ENCODE assay signal across 1 cellular context in the genomic region with DNA sequence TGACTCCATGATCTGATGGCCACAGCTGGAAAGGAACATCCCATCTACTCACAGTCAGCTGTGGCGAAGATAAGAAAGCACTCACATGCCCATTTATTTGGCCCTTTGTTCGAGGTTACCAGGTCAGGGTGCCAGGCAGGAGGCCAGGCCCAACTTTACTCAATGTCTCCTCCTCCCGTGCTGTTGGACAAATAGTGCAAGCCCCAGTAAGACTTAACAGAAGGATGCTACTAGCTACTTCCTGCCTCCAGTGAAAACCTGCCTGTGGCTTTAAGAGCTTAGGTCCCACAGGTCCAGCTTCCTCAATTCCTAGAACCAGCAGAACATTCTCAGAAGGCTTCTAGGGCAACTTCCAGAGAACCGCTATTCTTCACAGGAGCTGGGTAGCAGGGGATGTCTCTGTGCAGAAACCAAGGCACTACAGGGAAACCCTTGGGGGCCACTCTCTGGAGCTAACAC.
TF ChIP-seq lines count a peak whose summit lies in the region.

No MANE protein-coding gene starts in this region.

TF ChIP-seq in K562, 482 proteins besides CTCF, POLR2A, EP300 and RAD21 (continued from another document and continues in another):
- TF ChIP-seq, protein P1, sequence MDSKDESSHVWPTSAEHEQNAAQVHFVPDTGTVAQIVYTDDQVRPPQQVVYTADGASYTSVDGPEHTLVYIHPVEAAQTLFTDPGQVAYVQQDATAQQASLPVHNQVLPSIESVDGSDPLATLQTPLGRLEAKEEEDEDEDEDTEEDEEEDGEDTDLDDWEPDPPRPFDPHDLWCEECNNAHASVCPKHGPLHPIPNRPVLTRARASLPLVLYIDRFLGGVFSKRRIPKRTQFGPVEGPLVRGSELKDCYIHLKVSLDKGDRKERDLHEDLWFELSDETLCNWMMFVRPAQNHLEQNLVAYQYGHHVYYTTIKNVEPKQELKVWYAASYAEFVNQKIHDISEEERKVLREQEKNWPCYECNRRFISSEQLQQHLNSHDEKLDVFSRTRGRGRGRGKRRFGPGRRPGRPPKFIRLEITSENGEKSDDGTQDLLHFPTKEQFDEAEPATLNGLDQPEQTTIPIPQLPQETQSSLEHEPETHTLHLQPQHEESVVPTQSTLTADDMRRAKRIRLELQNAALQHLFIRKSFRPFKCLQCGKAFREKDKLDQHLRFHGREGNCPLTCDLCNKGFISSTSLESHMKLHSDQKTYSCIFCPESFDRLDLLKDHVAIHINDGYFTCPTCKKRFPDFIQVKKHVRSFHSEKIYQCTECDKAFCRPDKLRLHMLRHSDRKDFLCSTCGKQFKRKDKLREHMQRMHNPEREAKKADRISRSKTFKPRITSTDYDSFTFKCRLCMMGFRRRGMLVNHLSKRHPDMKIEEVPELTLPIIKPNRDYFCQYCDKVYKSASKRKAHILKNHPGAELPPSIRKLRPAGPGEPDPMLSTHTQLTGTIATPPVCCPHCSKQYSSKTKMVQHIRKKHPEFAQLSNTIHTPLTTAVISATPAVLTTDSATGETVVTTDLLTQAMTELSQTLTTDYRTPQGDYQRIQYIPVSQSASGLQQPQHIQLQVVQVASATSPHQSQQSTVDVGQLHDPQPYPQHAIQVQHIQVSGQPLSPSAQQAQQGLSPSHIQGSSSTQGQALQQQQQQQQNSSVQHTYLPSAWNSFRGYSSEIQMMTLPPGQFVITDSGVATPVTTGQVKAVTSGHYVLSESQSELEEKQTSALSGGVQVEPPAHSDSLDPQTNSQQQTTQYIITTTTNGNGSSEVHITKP (IDR thresholded peaks at IDR 0.05; ENCODE audit: partially characterized antibody) = peak; percentile 6
- no peak for TF ChIP-seq ZKSCAN8 (CRISPR knock-in tag; IDR thresholded peaks at IDR 0.05)
- TF ChIP-seq SNRNP70 (optimal IDR thresholded peaks at IDR 0.05; ENCODE audit: low read depth, low read length) = no peak
- peak; percentile 79; the same call in 1 of the 2 replicates for TF ChIP-seq HDAC2 (IDR thresholded peaks at IDR 0.05)
- peak; percentile 88 to 89; a peak in 3 of 4 replicates for TF ChIP-seq ETV6 (IDR thresholded peaks at IDR 0.05; ENCODE audit: borderline replicate concordance in 1 of 2, low read depth in 2 of 2, low read length in 1 of 2)
- no peak for TF ChIP-seq ETV6 (CRISPR knock-in tag; IDR thresholded peaks at IDR 0.05; ENCODE audit: borderline replicate concordance)
- no peak for TF ChIP-seq POLR2G (IDR thresholded peaks at IDR 0.05; ENCODE audit: low read depth, low read length)
- peak; percentile 35 for TF ChIP-seq NEUROD1 (IDR thresholded peaks at IDR 0.05; ENCODE audit: borderline replicate concordance, low read depth, low read length, partially characterized antibody)
- no peak for TF ChIP-seq ZKSCAN1 (IDR thresholded peaks at IDR 0.05; ENCODE audit: low read depth, low read length)
- 0 out of 2 replicates have a peak, but pooled peaks have one; percentile 17 for TF ChIP-seq JUND (IDR thresholded peaks at IDR 0.05; ENCODE audit: borderline replicate concordance, low read depth, low read length)
- no peak; the same call in 2 of the 3 replicates for TF ChIP-seq JUND (tag; IDR thresholded peaks at IDR 0.05; ENCODE audit: borderline replicate concordance, low read depth, low read length)
- TF ChIP-seq SMARCA4 (IDR thresholded peaks at IDR 0.05) = peak; percentile 62; the same call in 1 of the 2 replicates
- peak; percentile 66 for TF ChIP-seq ELF1 (tag; IDR thresholded peaks at IDR 0.05)
- peak; percentile 37; the same call in 1 of the 2 replicates for TF ChIP-seq SMAD4 (CRISPR knock-in tag; conservative IDR thresholded peaks at IDR 0.05)
- peak; percentile 50; the same call in 1 of the 2 replicates for TF ChIP-seq FOXM1 (IDR thresholded peaks at IDR 0.05; ENCODE audit: low read depth)
- no peak for TF ChIP-seq FOXM1 (CRISPR knock-in tag; IDR thresholded peaks at IDR 0.05; ENCODE audit: low read depth)
- TF ChIP-seq L3MBTL2 (IDR thresholded peaks at IDR 0.05) = peak; percentile 60
- peak; percentile 38 for TF ChIP-seq CXXC5 (CRISPR knock-in tag; IDR thresholded peaks at IDR 0.05)
- peak; percentile 59; the same call in 1 of the 2 replicates for TF ChIP-seq ZNF589 (CRISPR knock-in tag; IDR thresholded peaks at IDR 0.05; ENCODE audit: low read depth)
- no peak for TF ChIP-seq FOXA1 (IDR thresholded peaks at IDR 0.05; ENCODE audit: borderline replicate concordance)
- 0 out of 2 replicates have a peak, but pooled peaks have one; percentile 30 for TF ChIP-seq XRCC5 (IDR thresholded peaks at IDR 0.05; ENCODE audit: low read depth, low read length)
- no peak for TF ChIP-seq THRB (CRISPR knock-in tag; conservative IDR thresholded peaks at IDR 0.05)
- TF ChIP-seq THAP7 (CRISPR knock-in tag; IDR thresholded peaks at IDR 0.05) = no peak
- 0 out of 4 replicates have a peak, but pooled peaks of 1 of the 2 experiments have one; percentile 66 for TF ChIP-seq ARNT (IDR thresholded peaks at IDR 0.05)
- TF ChIP-seq GTF2F1 (IDR thresholded peaks at IDR 0.05; ENCODE audit: low read depth, low read length) = no peak
- TF ChIP-seq, protein P2, sequence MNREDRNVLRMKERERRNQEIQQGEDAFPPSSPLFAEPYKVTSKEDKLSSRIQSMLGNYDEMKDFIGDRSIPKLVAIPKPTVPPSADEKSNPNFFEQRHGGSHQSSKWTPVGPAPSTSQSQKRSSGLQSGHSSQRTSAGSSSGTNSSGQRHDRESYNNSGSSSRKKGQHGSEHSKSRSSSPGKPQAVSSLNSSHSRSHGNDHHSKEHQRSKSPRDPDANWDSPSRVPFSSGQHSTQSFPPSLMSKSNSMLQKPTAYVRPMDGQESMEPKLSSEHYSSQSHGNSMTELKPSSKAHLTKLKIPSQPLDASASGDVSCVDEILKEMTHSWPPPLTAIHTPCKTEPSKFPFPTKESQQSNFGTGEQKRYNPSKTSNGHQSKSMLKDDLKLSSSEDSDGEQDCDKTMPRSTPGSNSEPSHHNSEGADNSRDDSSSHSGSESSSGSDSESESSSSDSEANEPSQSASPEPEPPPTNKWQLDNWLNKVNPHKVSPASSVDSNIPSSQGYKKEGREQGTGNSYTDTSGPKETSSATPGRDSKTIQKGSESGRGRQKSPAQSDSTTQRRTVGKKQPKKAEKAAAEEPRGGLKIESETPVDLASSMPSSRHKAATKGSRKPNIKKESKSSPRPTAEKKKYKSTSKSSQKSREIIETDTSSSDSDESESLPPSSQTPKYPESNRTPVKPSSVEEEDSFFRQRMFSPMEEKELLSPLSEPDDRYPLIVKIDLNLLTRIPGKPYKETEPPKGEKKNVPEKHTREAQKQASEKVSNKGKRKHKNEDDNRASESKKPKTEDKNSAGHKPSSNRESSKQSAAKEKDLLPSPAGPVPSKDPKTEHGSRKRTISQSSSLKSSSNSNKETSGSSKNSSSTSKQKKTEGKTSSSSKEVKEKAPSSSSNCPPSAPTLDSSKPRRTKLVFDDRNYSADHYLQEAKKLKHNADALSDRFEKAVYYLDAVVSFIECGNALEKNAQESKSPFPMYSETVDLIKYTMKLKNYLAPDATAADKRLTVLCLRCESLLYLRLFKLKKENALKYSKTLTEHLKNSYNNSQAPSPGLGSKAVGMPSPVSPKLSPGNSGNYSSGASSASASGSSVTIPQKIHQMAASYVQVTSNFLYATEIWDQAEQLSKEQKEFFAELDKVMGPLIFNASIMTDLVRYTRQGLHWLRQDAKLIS (CRISPR knock-in tag; IDR thresholded peaks at IDR 0.05) = no peak
- TF ChIP-seq NCOR1 (IDR thresholded peaks at IDR 0.05) = 0 out of 2 replicates have a peak, but pooled peaks have one; percentile 17
- TF ChIP-seq MAZ (CRISPR knock-in tag; conservative IDR thresholded peaks at IDR 0.05 in 1 of 2, IDR thresholded peaks at IDR 0.05 in 1 of 2) = peak; percentile 36 to 61; a peak in 2 of 4 replicates
- peak; percentile 58; the same call in 1 of the 2 replicates for TF ChIP-seq ZNF175 (CRISPR knock-in tag; IDR thresholded peaks at IDR 0.05; ENCODE audit: low read depth)
- no peak for TF ChIP-seq MAFF (IDR thresholded peaks at IDR 0.05; ENCODE audit: low read length)
- peak; percentile 65; the same call in 1 of the 2 replicates for TF ChIP-seq DMBX1 (CRISPR knock-in tag; IDR thresholded peaks at IDR 0.05; ENCODE audit: borderline replicate concordance)
- 0 out of 2 replicates have a peak, but pooled peaks have one; percentile 52 for TF ChIP-seq BCL6 (CRISPR knock-in tag; IDR thresholded peaks at IDR 0.05)
- TF ChIP-seq ESRRA (IDR thresholded peaks at IDR 0.05; ENCODE audit: borderline replicate concordance, low read depth) = peak; percentile 58; the same call in 1 of the 2 replicates
- TF ChIP-seq ZFP91 (CRISPR knock-in tag; IDR thresholded peaks at IDR 0.05) = peak; percentile 92
- peak; percentile 62; the same call in 1 of the 2 replicates for TF ChIP-seq ARID1B (IDR thresholded peaks at IDR 0.05)
- no peak for TF ChIP-seq SRSF7 (optimal IDR thresholded peaks at IDR 0.05; ENCODE audit: low read depth, low read length)
- TF ChIP-seq TCF3 (CRISPR knock-in tag; IDR thresholded peaks at IDR 0.05) = peak; percentile 39
- TF ChIP-seq U2AF1 (optimal IDR thresholded peaks at IDR 0.05; ENCODE audit: low read depth, low read length) = no peak
- peak; percentile 76 for TF ChIP-seq TOE1 (IDR thresholded peaks at IDR 0.05; ENCODE audit: borderline replicate concordance)
- TF ChIP-seq TOE1 (CRISPR knock-in tag; IDR thresholded peaks at IDR 0.05; ENCODE audit: borderline replicate concordance, low read depth) = no peak
- no peak for TF ChIP-seq ZNF24 (IDR thresholded peaks at IDR 0.05)
- 0 out of 2 replicates have a peak, but pooled peaks have one; percentile 40 for TF ChIP-seq POLR2H (tag; IDR thresholded peaks at IDR 0.05; ENCODE audit: low read depth)
- TF ChIP-seq CBFA2T3 (IDR thresholded peaks at IDR 0.05) = peak; percentile 58; the same call in 1 of the 2 replicates
- TF ChIP-seq ETV5 (CRISPR knock-in tag; IDR thresholded peaks at IDR 0.05; ENCODE audit: low read depth) = peak; percentile 84; the same call in 1 of the 2 replicates
- TF ChIP-seq, protein P3, sequence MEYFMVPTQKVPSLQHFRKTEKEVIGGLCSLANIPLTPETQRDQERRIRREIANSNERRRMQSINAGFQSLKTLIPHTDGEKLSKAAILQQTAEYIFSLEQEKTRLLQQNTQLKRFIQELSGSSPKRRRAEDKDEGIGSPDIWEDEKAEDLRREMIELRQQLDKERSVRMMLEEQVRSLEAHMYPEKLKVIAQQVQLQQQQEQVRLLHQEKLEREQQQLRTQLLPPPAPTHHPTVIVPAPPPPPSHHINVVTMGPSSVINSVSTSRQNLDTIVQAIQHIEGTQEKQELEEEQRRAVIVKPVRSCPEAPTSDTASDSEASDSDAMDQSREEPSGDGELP (CRISPR knock-in tag; IDR thresholded peaks at IDR 0.05; ENCODE audit: borderline replicate concordance) = peak; percentile 83
- TF ChIP-seq STAT5A (IDR thresholded peaks at IDR 0.05; ENCODE audit: borderline replicate concordance, low read length) = peak; percentile 93
- peak; percentile 51; the same call in 1 of the 2 replicates for TF ChIP-seq SOX6 (IDR thresholded peaks at IDR 0.05)
- TF ChIP-seq AFF1 (IDR thresholded peaks at IDR 0.05; ENCODE audit: low read depth in 1 of 2, partially characterized antibody in 2 of 2) = peak in 1 of 2 experiments; percentile 18
- no peak for TF ChIP-seq SMARCA5 (IDR thresholded peaks at IDR 0.05)
- TF ChIP-seq BCOR (IDR thresholded peaks at IDR 0.05) = 0 out of 2 replicates have a peak, but pooled peaks have one; percentile 27
- peak; percentile 81 for TF ChIP-seq SPI1 (IDR thresholded peaks at IDR 0.05; ENCODE audit: borderline replicate concordance, low read depth, low read length)
